ENCODE assay signal across 9 cellular contexts in the genomic region with DNA sequence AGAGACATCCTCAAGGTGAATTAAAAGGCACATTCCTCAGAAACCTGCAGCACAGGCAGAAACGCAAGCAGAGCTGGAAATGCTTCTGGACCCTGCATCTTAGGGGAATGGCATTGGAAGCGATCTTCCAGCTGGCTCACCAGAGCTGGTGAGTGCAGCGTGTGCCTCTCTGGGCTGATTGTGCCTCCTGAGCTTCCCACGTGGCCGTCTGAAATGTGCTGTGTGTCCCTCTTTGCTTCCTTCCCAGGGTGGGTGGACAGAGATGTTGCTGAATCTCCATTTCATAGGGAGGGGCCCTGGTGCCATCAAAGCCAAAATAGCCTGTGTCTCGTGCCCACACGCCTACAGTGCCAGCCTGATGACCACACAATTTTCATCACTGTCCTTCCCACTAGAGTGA. TPM values are rescaled to one million over a fixed set of nuclear protein-coding genes. Genes with fewer than 3 reads are reported as not detected.
"Had no signal": no experiment of that assay in that cellular context is flagged by ENCODE, and none has a peak within 500 bp of the region (broad histone marks: within the 10 kb centered on the region; RNA-seq: fewer than 3 reads in every experiment).

No MANE protein-coding gene starts in this region.

- DNase-seq: IMR-90, KBM-7, KG1 had no signal

- H3K4me3 Mint-ChIP-seq: IgD-negative memory B cell had no signal

- ATAC-seq: HepG2, K562 had no signal

- H3K27ac ChIP-seq: HL-60 had no signal

- H3K4me1 Mint-ChIP-seq: IgD-negative memory B cell had no signal

- FAIRE-seq: HepG2, HTR-8/SVneo, K562 had no signal

- H3K27me3 Mint-ChIP-seq: IgD-negative memory B cell had no signal

- H3K27ac Mint-ChIP-seq: IgD-negative memory B cell had no signal

- H3K36me3 Mint-ChIP-seq: IgD-negative memory B cell had no signal

- H3K4me3 ChIP-seq: K562 had no signal

RNA-seq across cellular contexts. Expression of a gene that starts 34.3 kb away (rescaled TPM):
- total RNA-seq: HepG2, HT-29, IMR-90, K562 had no signal
- polyA plus RNA-seq: HepG2, IgD-negative memory B cell, IMR-90, K562 had no signal
